Comparison of ENCODE assay signal across 9 cellular contexts in genomic region chr1:169995993-169996392, GRCh38.
"Had no signal": no experiment of that assay in that cellular context is flagged by ENCODE, and none has a peak within 500 bp of the region (broad histone marks: within the 10 kb centered on the region; RNA-seq: fewer than 3 reads in every experiment).

No MANE protein-coding gene starts in this region.

- H3K27ac ChIP-seq: GM23248, HL-60 had no signal

- H2AFZ ChIP-seq: GM23248 had no signal

- FAIRE-seq: HepG2 had no signal

- H3K9me3 ChIP-seq: HAP-1 had no signal

- H3K9ac ChIP-seq: GM23248 had no signal

- H3K4me3 ChIP-seq: GM23248, HAP-1 had no signal

- ATAC-seq: HCT116, HepG2 had no signal

- DNase-seq: GM23248, GOT3, H7, HFFc6, KBM-7 had no signal

- H3K36me3 ChIP-seq: HAP-1 had no signal
